Comparison of ENCODE assay signal across 8 cellular contexts in the genomic region with DNA sequence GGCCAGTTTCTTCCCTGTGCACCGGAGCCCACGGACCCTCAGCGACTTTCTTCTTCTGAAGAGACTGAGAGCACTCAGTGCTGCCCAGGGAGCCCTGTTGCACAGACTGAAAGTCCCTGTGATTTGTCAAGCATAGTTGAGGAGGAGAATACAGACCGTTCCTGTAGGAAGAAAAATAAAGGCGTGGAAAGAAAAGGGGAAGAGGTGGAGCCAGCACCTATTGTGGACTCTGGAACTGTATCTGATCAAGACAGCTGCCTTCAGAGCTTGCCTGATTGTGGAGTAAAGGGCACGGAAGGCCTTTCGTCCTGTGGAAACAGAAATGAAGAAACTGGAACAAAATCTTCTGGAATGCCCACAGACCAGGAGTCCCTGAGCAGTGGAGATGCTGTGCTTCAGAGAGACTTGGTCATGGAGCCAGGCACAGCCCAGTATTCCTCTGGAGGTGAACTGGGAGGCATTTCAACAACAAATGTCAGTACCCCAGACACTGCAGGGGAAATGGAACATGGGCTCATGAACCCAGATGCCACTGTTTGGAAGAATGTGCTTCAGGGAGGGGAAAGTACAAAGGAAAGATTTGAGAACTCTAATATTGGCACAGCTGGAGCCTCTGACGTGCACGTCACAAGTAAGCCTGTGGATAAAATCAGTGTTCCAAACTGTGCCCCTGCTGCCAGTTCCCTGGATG.
DNase-seq lines count a peak whose midpoint lies in the region; ATAC-seq and TF ChIP-seq lines count a peak whose summit lies in the region.

No MANE protein-coding gene starts in this region.

- CTCF ChIA-PET in activated CD8-positive, alpha-beta T cell treated with anti-CD3 and anti-CD28 coated beads for 36 hours (lab: Charles Lee), result no interaction called here

- H3K9me3 Mint-ChIP-seq in activated CD8-positive, alpha-beta T cell treated with anti-CD3 and anti-CD28 coated beads for 36 hours, result no peaks in the 10 kb centered on the region
- H3K9me3 Mint-ChIP-seq in immature natural killer cell, result no peaks in the 10 kb centered on the region

- peaks cover 55% of the 10 kb centered on the region for H3K4me1 Mint-ChIP-seq in activated CD8-positive, alpha-beta T cell treated with anti-CD3 and anti-CD28 coated beads for 36 hours (ENCODE audit: low read depth)
- H3K4me1 Mint-ChIP-seq in immature natural killer cell, result peaks cover 53 to 54% of the 10 kb centered on the region in 2 donors

- no peak overlapping the region for H3K4me3 Mint-ChIP-seq in activated CD8-positive, alpha-beta T cell treated with anti-CD3 and anti-CD28 coated beads for 36 hours
- H3K4me3 Mint-ChIP-seq in immature natural killer cell, result peak overlapping the region in 1 of 5 donors; percentile 55

- TF ChIP-seq CTCF in activated CD8-positive, alpha-beta T cell treated with anti-CD3 and anti-CD28 coated beads for 36 hours (IDR thresholded peaks at IDR 0.05), result no peak

- H3K36me3 Mint-ChIP-seq in activated CD8-positive, alpha-beta T cell treated with anti-CD3 and anti-CD28 coated beads for 36 hours (ENCODE audit: low read depth), result peaks cover 35% of the 10 kb centered on the region
- H3K36me3 Mint-ChIP-seq in immature natural killer cell, result peaks cover 5 to 12% (median 8%) of the 10 kb centered on the region in 3 donors

- H3K27ac ChIP-seq in skin epidermis, result peak overlapping the region in 20 of 21 experiments; percentile 22 to 92 (median 82)

- no peak overlapping the region for H3K4me3 ChIP-seq in skin epidermis

- H3K27me3 Mint-ChIP-seq in activated CD8-positive, alpha-beta T cell treated with anti-CD3 and anti-CD28 coated beads for 36 hours, result no peaks in the 10 kb centered on the region
- H3K27me3 Mint-ChIP-seq in immature natural killer cell (ENCODE audit: low read depth in 3 of 3), result peaks cover 8 to 14% (median 9%) of the 10 kb centered on the region in 3 donors

- intact Hi-C loops in activated CD8-positive, alpha-beta T cell treated with anti-CD3 and anti-CD28 coated beads for 36 hours (cut with micrococcal nuclease), result no loop called here

- ATAC-seq in activated CD8-positive, alpha-beta T cell treated with anti-CD3 and anti-CD28 coated beads for 36 hours, result no peak
- ATAC-seq in HG03280 (IDR thresholded peaks at IDR 0.05; ENCODE audit: unreplicated experiment), result no peak

- H3K27ac Mint-ChIP-seq in activated CD8-positive, alpha-beta T cell treated with anti-CD3 and anti-CD28 coated beads for 36 hours, result peak overlapping the region; percentile 50
- peak overlapping the region; percentile 67 to 100 (median 94) for H3K27ac Mint-ChIP-seq in immature natural killer cell

- POLR2A ChIA-PET in activated CD8-positive, alpha-beta T cell treated with anti-CD3 and anti-CD28 coated beads for 36 hours (lab: Charles Lee), result no interaction called here

- DNase-seq in HuH-7 (ENCODE audit: low spot score), result peak; percentile 26
- DNase-seq in activated CD8-positive, alpha-beta T cell treated with anti-CD3 and anti-CD28 coated beads for 36 hours, result no peak
- DNase-seq in immature natural killer cell, result no peak
- DNase-seq in midbrain (lab: John Stamatoyannopoulos, UW), result no peak
- no peak for DNase-seq in A172 (ENCODE audit: low spot score)
- DNase-seq in activated CD8-positive, alpha-beta memory T cell treated with anti-CD3 and anti-CD28 coated beads for 24 hours, result no peak
